In genomic region chr1:190138266-190138665, GRCh38 we compare ENCODE assay signal across 20 cellular contexts.
DNase-seq lines count a peak whose midpoint lies in the region; ATAC-seq, FAIRE-seq and TF ChIP-seq lines count a peak whose summit lies in the region.
"Had no signal": no experiment of that assay in that cellular context is flagged by ENCODE, and none has a peak within 500 bp of the region (broad histone marks: within the 10 kb centered on the region; RNA-seq: fewer than 3 reads in every experiment).

No MANE protein-coding gene starts in this region.

- H4K20me1 ChIP-seq in PC-3 (ENCODE audit: low read length): no peaks in the 10 kb centered on the region
- no peaks in the 10 kb centered on the region for H4K20me1 ChIP-seq in astrocyte (ENCODE audit: insufficient read depth, low read length)

- no peak overlapping the region for H3K4me3 ChIP-seq in PC-3 (ENCODE audit: low read length)
- H3K4me3 ChIP-seq in astrocyte (ENCODE audit: insufficient read depth, low read depth, low read length): no peak overlapping the region
- no peak overlapping the region for H3K4me3 ChIP-seq in epithelial cell of esophagus (ENCODE audit: low read length)
- no peak overlapping the region for H3K4me3 ChIP-seq in naive thymus-derived CD4-positive, alpha-beta T cell (ENCODE audit: low read length)
- H3K4me3 ChIP-seq in coronary artery: no peak overlapping the region

- peaks cover 5% of the 10 kb centered on the region; the same call in 1 of the 2 replicates for H3K27me3 ChIP-seq in PC-3 (ENCODE audit: low read length)
- no peaks in the 10 kb centered on the region for H3K27me3 ChIP-seq in astrocyte (ENCODE audit: insufficient read depth, low read length)
- H3K27me3 ChIP-seq in naive thymus-derived CD4-positive, alpha-beta T cell (ENCODE audit: control insufficient read depth in 2 of 2, insufficient read depth in 2 of 2, low read length in 2 of 2): no peaks in the 10 kb centered on the region
- H3K27me3 ChIP-seq: BE2C had no signal

- H3K4me3 Mint-ChIP-seq in astrocyte (ENCODE audit: unreplicated experiment): no peak overlapping the region
- no peak overlapping the region for H3K4me3 Mint-ChIP-seq in naive thymus-derived CD4-positive, alpha-beta T cell
- H3K4me3 Mint-ChIP-seq: CD4-positive, CD25-positive, alpha-beta regulatory T cell; CD8-positive, alpha-beta memory T cell had no signal

- H3K27me3 Mint-ChIP-seq in astrocyte (ENCODE audit: low read depth, unreplicated experiment): no peaks in the 10 kb centered on the region
- H3K27me3 Mint-ChIP-seq in naive thymus-derived CD4-positive, alpha-beta T cell: no peaks in the 10 kb centered on the region
- H3K27me3 Mint-ChIP-seq: CD4-positive, CD25-positive, alpha-beta regulatory T cell; CD8-positive, alpha-beta memory T cell had no signal

- CTCF ChIA-PET in PC-3 (lab: Charles Lee): interaction anchor here (0.6 kb wide), 1 partner anchor 21 kb away, joined by 3 read pairs; no protein-coding TSS in a partner anchor
- CTCF ChIA-PET in naive thymus-derived CD4-positive, alpha-beta T cell (lab: Charles Lee): no interaction called here

- H3K4me2 ChIP-seq in PC-3 (ENCODE audit: low read length): no peak overlapping the region
- no peak overlapping the region for H3K4me2 ChIP-seq in astrocyte (ENCODE audit: low read length)

- peak; percentile 11 for FAIRE-seq in H54 (lab: Jason Lieb, UNC)
- FAIRE-seq in astrocyte (lab: Jason Lieb, UNC): no peak
- FAIRE-seq: A204.1, GM12892 had no signal

- DNase-seq in H54 (ENCODE audit: insufficient read length, low spot score): no peak
- peak; percentile 50 for DNase-seq in PC-3
- peak; percentile 2 for DNase-seq in astrocyte (ENCODE audit: low read depth)
- DNase-seq in epithelial cell of esophagus (ENCODE audit: low read depth): peak; percentile 64
- DNase-seq in KBM-7: no peak
- no peak for DNase-seq in naive thymus-derived CD4-positive, alpha-beta T cell
- DNase-seq in coronary artery (ENCODE audit: low spot score): no peak
- DNase-seq: ACHN; BE2C; C1 segment of cervical spinal cord; CD4-positive, CD25-positive, alpha-beta regulatory T cell; CD8-positive, alpha-beta memory T cell; COR-L47; DMS 273 treated with DMSO at 0.1 percent for 48 hours; DMS53; GDM1; H7 had no signal

- H3K27ac Mint-ChIP-seq in astrocyte (ENCODE audit: unreplicated experiment): no peak overlapping the region
- no peak overlapping the region for H3K27ac Mint-ChIP-seq in naive thymus-derived CD4-positive, alpha-beta T cell
- H3K27ac Mint-ChIP-seq: CD4-positive, CD25-positive, alpha-beta regulatory T cell; CD8-positive, alpha-beta memory T cell had no signal

- no peaks in the 10 kb centered on the region for H3K36me3 ChIP-seq in PC-3 (ENCODE audit: low read depth, low read length)
- H3K36me3 ChIP-seq in astrocyte (ENCODE audit: insufficient read depth, low read length): no peaks in the 10 kb centered on the region
- H3K36me3 ChIP-seq in naive thymus-derived CD4-positive, alpha-beta T cell (ENCODE audit: control insufficient read depth in 2 of 3, insufficient read depth in 3 of 3, low read length in 3 of 3): no peaks in the 10 kb centered on the region
- H3K36me3 ChIP-seq: BE2C had no signal

- no peak for TF ChIP-seq CTCF in PC-3 (conservative IDR thresholded peaks at IDR 0.05; ENCODE audit: low read depth, low read length)
- TF ChIP-seq CTCF in astrocyte (IDR thresholded peaks at IDR 0.05; ENCODE audit: insufficient read depth, low read depth, low read length): no peak
- no peak for TF ChIP-seq CTCF in epithelial cell of esophagus (IDR thresholded peaks at IDR 0.05; ENCODE audit: insufficient read depth, low read depth, low read length, missing control alignments)
- TF ChIP-seq CTCF in coronary artery (IDR thresholded peaks at IDR 0.05): no peak

- no peak for TF ChIP-seq POLR2A in H54 (IDR thresholded peaks at IDR 0.05; ENCODE audit: low read depth, low read length)

- H3K4me1 ChIP-seq in PC-3 (ENCODE audit: insufficient read depth, low read length) (no peaks in the 10 kb centered on the region), astrocyte (ENCODE audit: insufficient read depth, low read length) (no peaks in the 10 kb centered on the region)
- no peaks in the 10 kb centered on the region for H3K4me1 ChIP-seq in naive thymus-derived CD4-positive, alpha-beta T cell (ENCODE audit: control insufficient read depth in 2 of 2, insufficient read depth in 2 of 2, low read length in 2 of 2)
- H3K4me1 ChIP-seq: BE2C had no signal

- H3K79me2 ChIP-seq in PC-3 (ENCODE audit: low read length) (no peaks in the 10 kb centered on the region), astrocyte (ENCODE audit: insufficient read depth, low read length) (no peaks in the 10 kb centered on the region)

- intact Hi-C loops in PC-3 (cut with micrococcal nuclease): no loop called here
- intact Hi-C loops in naive thymus-derived CD4-positive, alpha-beta T cell (cut with micrococcal nuclease): no loop called here

- H2AFZ ChIP-seq in PC-3 (ENCODE audit: low read length) (no peak overlapping the region), astrocyte (ENCODE audit: low read depth, low read length) (no peak overlapping the region)

- no peaks in the 10 kb centered on the region for H3F3A ChIP-seq in PC-3 (ENCODE audit: low read length, unreplicated experiment)

- H3K9me3 Mint-ChIP-seq in astrocyte (ENCODE audit: unreplicated experiment): no peaks in the 10 kb centered on the region
- H3K9me3 Mint-ChIP-seq in naive thymus-derived CD4-positive, alpha-beta T cell: peaks cover 0 to 28% (median 8%) of the 10 kb centered on the region in 11 donors

- H3K36me3 Mint-ChIP-seq in astrocyte (ENCODE audit: low read depth, unreplicated experiment): no peaks in the 10 kb centered on the region
- no peaks in the 10 kb centered on the region for H3K36me3 Mint-ChIP-seq in naive thymus-derived CD4-positive, alpha-beta T cell
- H3K36me3 Mint-ChIP-seq: CD4-positive, CD25-positive, alpha-beta regulatory T cell; CD8-positive, alpha-beta memory T cell had no signal

- no peaks in the 10 kb centered on the region for H3K4me1 Mint-ChIP-seq in astrocyte (ENCODE audit: low read depth, unreplicated experiment)
- H3K4me1 Mint-ChIP-seq in naive thymus-derived CD4-positive, alpha-beta T cell: no peaks in the 10 kb centered on the region
- H3K4me1 Mint-ChIP-seq: CD4-positive, CD25-positive, alpha-beta regulatory T cell; CD8-positive, alpha-beta memory T cell had no signal

- no peaks in the 10 kb centered on the region for H3K9me3 ChIP-seq in PC-3 (ENCODE audit: low read length)
- no peaks in the 10 kb centered on the region for H3K9me3 ChIP-seq in astrocyte (ENCODE audit: insufficient read depth, low read depth, low read length)
- H3K9me3 ChIP-seq in naive thymus-derived CD4-positive, alpha-beta T cell (ENCODE audit: control insufficient read depth in 2 of 3, low read length in 3 of 3): no peaks in the 10 kb centered on the region
- H3K9me3 ChIP-seq: BE2C had no signal

- POLR2A ChIA-PET in PC-3 (lab: Charles Lee; ENCODE audit: unreplicated experiment): no interaction called here
- POLR2A ChIA-PET in naive thymus-derived CD4-positive, alpha-beta T cell (lab: Charles Lee): no interaction called here

- in situ Hi-C loops in KBM-7 (cut with MboI; ENCODE audit: low pct_unique_long_range_greater_than_20kb, low sequenced_read_pairs): no loop called here

- ATAC-seq in PC-3: no peak
- ATAC-seq in naive thymus-derived CD4-positive, alpha-beta T cell: no peak
- ATAC-seq in GM19463 (IDR thresholded peaks at IDR 0.05; ENCODE audit: unreplicated experiment): no peak

- BruUV-seq in PC-3 (replicated peaks; lab: Mats Ljungman, UMichigan): no TSS peak

- H3K27ac ChIP-seq in PC-3 (ENCODE audit: low read length): no peak overlapping the region
- H3K27ac ChIP-seq in astrocyte (ENCODE audit: low read depth, low read length): no peak overlapping the region
- no peak overlapping the region for H3K27ac ChIP-seq in naive thymus-derived CD4-positive, alpha-beta T cell (ENCODE audit: low read depth, low read length)
- H3K27ac ChIP-seq in coronary artery: no peak overlapping the region

- H3K9me2 ChIP-seq in PC-3 (replicated peaks; ENCODE audit: low read length): no peaks in the 10 kb centered on the region

- H3K9ac ChIP-seq in PC-3 (ENCODE audit: low read length): no peak overlapping the region
- no peak overlapping the region for H3K9ac ChIP-seq in astrocyte (ENCODE audit: low read length)

Comparison
In these comparisons a context has a peak if more than half of its experiments do, and no peak if none do; other contexts are left out.
1. DNase-seq: peak in PC-3 (single experiment), astrocyte (single experiment) and epithelial cell of esophagus (single experiment); none in H54 (single experiment), KBM-7 (single experiment), naive thymus-derived CD4-positive, alpha-beta T cell (0 of 9) and coronary artery (single experiment).